In the genomic region with DNA sequence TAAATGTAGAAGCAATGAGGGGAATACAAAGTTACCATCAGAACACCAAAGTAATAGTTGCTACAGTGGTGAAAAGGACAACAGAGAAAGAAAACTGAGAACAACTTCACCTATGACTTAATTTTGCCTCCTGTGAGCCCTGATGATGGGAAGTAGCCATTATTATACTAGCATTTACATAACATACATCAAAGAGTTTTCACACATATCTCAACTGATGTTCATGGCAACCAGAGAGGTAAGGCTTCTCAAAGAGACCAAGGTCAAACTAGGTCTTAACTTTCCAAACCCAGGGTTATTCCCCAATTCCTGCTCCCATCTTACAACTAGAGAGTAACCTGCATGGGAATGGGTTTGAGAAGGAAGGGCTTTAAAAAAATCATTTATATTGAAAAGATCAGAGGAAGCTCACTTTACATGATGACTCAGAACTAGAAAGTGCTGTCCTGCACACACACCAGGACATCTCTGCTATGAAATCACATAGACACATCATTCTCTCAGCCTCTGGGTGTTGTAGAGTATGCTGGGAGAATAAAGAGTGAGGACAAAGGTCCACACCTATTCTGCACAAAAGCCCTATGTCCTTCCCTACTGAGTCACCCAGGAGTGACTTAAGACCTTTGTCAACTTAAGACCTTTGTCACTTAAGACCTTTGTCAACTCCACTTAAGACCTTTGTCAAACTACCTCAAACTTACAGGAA, we compare ENCODE assay signal across 12 cellular contexts.
DNase-seq lines count a peak whose midpoint lies in the region; ATAC-seq and TF ChIP-seq lines count a peak whose summit lies in the region.
"Had no signal": no experiment of that assay in that cellular context is flagged by ENCODE, and none has a peak within 500 bp of the region (broad histone marks: within the 10 kb centered on the region; RNA-seq: fewer than 3 reads in every experiment).

No MANE protein-coding gene starts in this region.

- no peak overlapping the region for H2AFZ ChIP-seq in osteoblast (ENCODE audit: low read length)
- H2AFZ ChIP-seq: GM23338 had no signal

- H3K4me3 Mint-ChIP-seq in activated naive CD8-positive, alpha-beta T cell treated with anti-CD3 and anti-CD28 coated beads, Interleukin-2, amount 50 U/mL, for 24 hours: no peak overlapping the region
- H3K4me3 Mint-ChIP-seq: CD4-positive, alpha-beta memory T cell; GM23338; naive B cell had no signal

- in situ Hi-C loops in GM13977 (cut with MboI; ENCODE audit: low pct_unique_long_range_greater_than_20kb, low sequenced_read_pairs, unreplicated experiment): no loop called here

- peaks cover 10% of the 10 kb centered on the region for H3K27me3 Mint-ChIP-seq in activated naive CD8-positive, alpha-beta T cell treated with anti-CD3 and anti-CD28 coated beads, Interleukin-2, amount 50 U/mL, for 24 hours
- H3K27me3 Mint-ChIP-seq: CD4-positive, alpha-beta memory T cell; naive B cell had no signal

- no peak overlapping the region for H3K27ac ChIP-seq in osteoblast (ENCODE audit: low read depth, low read length)
- H3K27ac ChIP-seq: thoracic aorta had no signal

- DNase-seq in GM13977 (ENCODE audit: low spot score) (peak; percentile 8), osteoblast (ENCODE audit: insufficient read length, low spot score, missing footprints) (peak; percentile 23), NCI-H1694 treated with DMSO at 0.1 percent for 48 hours (lab: John Stamatoyannopoulos, UW) (no peak), HUDEP-2 (lab: John Stamatoyannopoulos, UW; ENCODE audit: unreplicated experiment in 76 of 76) (no peak)
- no peak for DNase-seq in activated naive CD8-positive, alpha-beta T cell treated with anti-CD3 and anti-CD28 coated beads, Interleukin-2, amount 50 U/mL, for 24 hours
- DNase-seq in stimulated activated CD4-positive, alpha-beta T cell treated with anti-CD3 and anti-CD28 coated beads, Interleukin-1b, Interleukin-23, amount 100 ng/mL, for 48 hours: no peak
- DNase-seq: naive B cell, right cardiac atrium had no signal

- no peak overlapping the region for H3K4me3 ChIP-seq in osteoblast (ENCODE audit: insufficient read depth, low read length)
- H3K4me3 ChIP-seq: GM23338, thoracic aorta had no signal

- ATAC-seq in HG03175 (IDR thresholded peaks at IDR 0.05; ENCODE audit: unreplicated experiment): peak; percentile 60
- peak; percentile 77 for ATAC-seq in activated naive CD8-positive, alpha-beta T cell treated with anti-CD3 and anti-CD28 coated beads, Interleukin-2, amount 50 U/mL, for 24 hours
- ATAC-seq: GM23338, right cardiac atrium had no signal

- no peaks in the 10 kb centered on the region for H3K36me3 Mint-ChIP-seq in activated naive CD8-positive, alpha-beta T cell treated with anti-CD3 and anti-CD28 coated beads, Interleukin-2, amount 50 U/mL, for 24 hours (ENCODE audit: low read depth)
- H3K36me3 Mint-ChIP-seq: CD4-positive, alpha-beta memory T cell; naive B cell had no signal

- H3K27ac Mint-ChIP-seq in activated naive CD8-positive, alpha-beta T cell treated with anti-CD3 and anti-CD28 coated beads, Interleukin-2, amount 50 U/mL, for 24 hours: no peak overlapping the region
- H3K27ac Mint-ChIP-seq: GM23338 had no signal

- TF ChIP-seq CTCF in GM13977 (IDR thresholded peaks at IDR 0.05; ENCODE audit: extremely low read depth, insufficient read depth, missing control alignments) (no peak), osteoblast (IDR thresholded peaks at IDR 0.05; ENCODE audit: extremely low read depth, low read depth, low read length) (no peak)

- H3K4me1 Mint-ChIP-seq in activated naive CD8-positive, alpha-beta T cell treated with anti-CD3 and anti-CD28 coated beads, Interleukin-2, amount 50 U/mL, for 24 hours: peaks cover 52% of the 10 kb centered on the region
- H3K4me1 Mint-ChIP-seq: GM23338 had no signal

- H3K27me3 ChIP-seq in osteoblast (ENCODE audit: insufficient read depth, low read length): no peaks in the 10 kb centered on the region

- H4K20me1 ChIP-seq in osteoblast (ENCODE audit: insufficient read depth, low read length): no peaks in the 10 kb centered on the region

- no peak overlapping the region for H3K4me2 ChIP-seq in osteoblast (ENCODE audit: insufficient read depth, low read length)
- H3K4me2 ChIP-seq: GM23338 had no signal

- no peaks in the 10 kb centered on the region for H3K9me3 Mint-ChIP-seq in activated naive CD8-positive, alpha-beta T cell treated with anti-CD3 and anti-CD28 coated beads, Interleukin-2, amount 50 U/mL, for 24 hours
- H3K9me3 Mint-ChIP-seq: CD4-positive, alpha-beta memory T cell; GM23338; naive B cell had no signal

- no peaks in the 10 kb centered on the region for H3K79me2 ChIP-seq in osteoblast (ENCODE audit: insufficient read depth, low read length)

- no peaks in the 10 kb centered on the region for H3K36me3 ChIP-seq in osteoblast (ENCODE audit: insufficient read depth, low read length)
- H3K36me3 ChIP-seq: thoracic aorta had no signal

- H3K4me1 ChIP-seq in osteoblast (ENCODE audit: insufficient read depth, low read length): peaks cover 5% of the 10 kb centered on the region

- no peaks in the 10 kb centered on the region for H3K9me3 ChIP-seq in osteoblast (ENCODE audit: low read depth, low read length)
- H3K9me3 ChIP-seq: thoracic aorta had no signal

Comparison
In these comparisons a context has a peak if more than half of its experiments do, and no peak if none do; other contexts are left out.
1. DNase-seq: peak in GM13977 (single experiment) and osteoblast (single experiment); none in activated naive CD8-positive, alpha-beta T cell treated with anti-CD3 and anti-CD28 coated beads, Interleukin-2, amount 50 U/mL, for 24 hours (single experiment), NCI-H1694 treated with DMSO at 0.1 percent for 48 hours (single experiment), HUDEP-2 (0 of 76) and stimulated activated CD4-positive, alpha-beta T cell treated with anti-CD3 and anti-CD28 coated beads, Interleukin-1b, Interleukin-23, amount 100 ng/mL, for 48 hours (single experiment).